Comparison of ENCODE assay signal across 8 cellular contexts in the genomic region with DNA sequence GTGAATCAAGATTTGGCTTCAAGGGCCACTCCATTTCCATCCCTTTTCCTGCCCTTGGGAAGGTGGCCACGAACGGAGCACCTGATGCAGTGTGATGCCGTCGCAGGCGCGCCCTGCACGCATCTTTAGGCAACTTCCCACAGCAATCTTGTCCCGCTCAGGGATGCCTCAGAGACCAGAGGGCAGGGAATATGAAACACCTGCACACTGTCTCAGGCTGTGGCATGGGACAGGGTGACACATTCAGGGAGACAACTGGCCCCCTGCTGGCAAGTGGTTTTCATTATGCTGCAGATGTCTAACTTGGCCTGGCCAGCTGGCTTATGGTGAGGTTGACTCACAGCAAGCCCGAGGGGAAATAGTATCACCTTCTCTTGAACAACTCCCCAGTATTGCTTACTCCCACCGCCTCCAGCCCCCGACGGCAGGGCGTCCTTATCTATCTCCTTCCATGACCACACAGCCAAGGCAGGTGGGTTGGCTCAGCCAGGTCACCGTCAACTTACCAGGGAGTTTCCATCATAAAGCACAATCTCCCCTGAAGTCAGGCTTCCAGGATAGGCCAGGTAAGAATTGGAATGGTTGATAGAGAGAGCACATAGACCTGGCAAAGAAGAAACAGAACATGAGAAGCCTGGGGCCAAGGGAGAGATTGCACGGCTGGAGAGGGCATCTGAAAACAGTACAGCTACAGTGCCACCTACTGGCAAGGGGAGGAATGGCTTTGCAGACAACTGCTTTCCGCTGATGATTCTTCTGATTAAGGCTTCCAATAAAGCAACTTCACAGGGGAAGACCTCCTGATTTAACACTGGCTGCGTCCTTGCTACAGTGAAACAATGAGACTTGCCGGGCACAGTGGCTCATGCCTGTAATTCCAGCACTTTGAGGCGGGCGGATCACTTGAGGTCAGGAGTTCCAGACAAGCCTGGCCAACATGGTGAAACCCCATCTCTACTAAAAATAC. TPM values are rescaled to one million over a fixed set of nuclear protein-coding genes. Genes with fewer than 3 reads are reported as not detected.
A peak's percentile ranks its signal among the peaks of the same experiment; 100 is the strongest.
DNase-seq lines count a peak whose midpoint lies in the region; ATAC-seq, FAIRE-seq and TF ChIP-seq lines count a peak whose summit lies in the region.

No MANE protein-coding gene starts in this region.

- peak overlapping the region; percentile 36; the same call in 1 of the 3 replicates for H3K4me2 ChIP-seq in A549
- peak overlapping the region; percentile 78 for H3K4me2 ChIP-seq in KMS-11
- H3K4me2 ChIP-seq in OCI-LY7 (ENCODE audit: low read length) = peak overlapping the region; percentile 61

- H3K27ac ChIP-seq in A549 (no peak overlapping the region), KMS-11 (peak overlapping the region; percentile 71), OCI-LY7 (ENCODE audit: low read depth, low read length, poor library complexity, severe bottlenecking) (peak overlapping the region; percentile 80), esophagus muscularis mucosa (replicated peaks in 1 of 4) (no peak overlapping the region)

- CTCF ChIA-PET in A549 (lab: Yijun Ruan, JAX) (interaction anchor here (0.6 to 9.7 kb wide), 59 partner anchors 8 to 417 kb away, joined by 3 to 115 read pairs (median 5); partner anchors contain the start of genes AMZ2 and WIPI1), OCI-LY7 (lab: Charles Lee; ENCODE audit: unreplicated experiment) (interaction anchor here (0.9 to 1.5 kb wide), 2 partner anchors 28 to 37 kb away, joined by 3 to 4 read pairs; no protein-coding TSS in a partner anchor)

- no peaks in the 10 kb centered on the region for H3K9me3 ChIP-seq in A549
- no peaks in the 10 kb centered on the region for H3K9me3 ChIP-seq in OCI-LY7 (ENCODE audit: low read length)
- H3K9me3 ChIP-seq in esophagus muscularis mucosa = no peaks in the 10 kb centered on the region

- peak overlapping the region; percentile 10; the same call in 1 of the 2 replicates for H3K9ac ChIP-seq in KMS-11

- H4K20me1 ChIP-seq in KMS-11 (ENCODE audit: insufficient read depth) = no peaks in the 10 kb centered on the region
- H4K20me1 ChIP-seq in OCI-LY7 (ENCODE audit: insufficient read depth, low read length) = no peaks in the 10 kb centered on the region

- TF ChIP-seq EP300 in A549 (IDR thresholded peaks at IDR 0.05) (no peak), esophagus muscularis mucosa (IDR thresholded peaks at IDR 0.05) (no peak)

- H3K79me2 ChIP-seq in KMS-11 (ENCODE audit: insufficient read depth, low read depth) (no peaks in the 10 kb centered on the region), OCI-LY7 (ENCODE audit: insufficient read depth, low read depth, low read length) (no peaks in the 10 kb centered on the region)

- peak overlapping the region; percentile 23 for H2AFZ ChIP-seq in KMS-11 (ENCODE audit: low read depth)
- H2AFZ ChIP-seq in OCI-LY7 (ENCODE audit: low read length) = peak overlapping the region; percentile 77

- DNase-seq in A549 (ENCODE audit: low read depth in 1 of 2, low spot score in 1 of 2) = peak; percentile 78 to 82
- peak; percentile 93 for DNase-seq in OCI-LY7 (ENCODE audit: low spot score)
- DNase-seq in activated T-cell treated with anti-CD3 and anti-CD28 coated beads for 1 hour (ENCODE audit: low read depth) = peak; percentile 75
- DNase-seq in esophagus muscularis mucosa (ENCODE audit: extremely low spot score) = peak; percentile 94
- peak; percentile 78 for DNase-seq in natural killer cell
- DNase-seq in stimulated activated naive CD8-positive, alpha-beta T cell treated with anti-CD3 and anti-CD28 coated beads, Interleukin-15, Interleukin-2, amounts not matched to agents 100 U/mL and 50 U/mL, for 24 hours = peak; percentile 86

- peaks cover 10% of the 10 kb centered on the region for H3K36me3 Mint-ChIP-seq in natural killer cell

- ATAC-seq in A549 = peak; percentile 82 to 91
- peak; percentile 47 for ATAC-seq in GM18867 (IDR thresholded peaks at IDR 0.05; ENCODE audit: unreplicated experiment)
- ATAC-seq in natural killer cell = peak; percentile 80 to 90 (median 81)
- ATAC-seq in stimulated activated naive CD8-positive, alpha-beta T cell treated with anti-CD3 and anti-CD28 coated beads, Interleukin-15, Interleukin-2, amounts not matched to agents 100 U/mL and 50 U/mL, for 24 hours = peak; percentile 86

- no peak for FAIRE-seq in A549 (lab: Jason Lieb, UNC)

- TF ChIP-seq RAD21 in A549 (conservative IDR thresholded peaks at IDR 0.05 in 1 of 2, IDR thresholded peaks at IDR 0.05 in 1 of 2) = peak; percentile 85 to 95

- WGBS in A549 (ENCODE audit: missing lambda C conversion rate) = 52% methylated on average over 20 of the region's 20 CpGs
- 67% methylated on average over 20 of the region's 20 CpGs for WGBS in esophagus muscularis mucosa

- H3K9me2 ChIP-seq in OCI-LY7 (ENCODE audit: insufficient read depth, low read length) = no peaks in the 10 kb centered on the region

- peak overlapping the region; percentile 87 for H3K4me3 Mint-ChIP-seq in natural killer cell

- intact Hi-C loops in OCI-LY7 (cut with micrococcal nuclease; ENCODE audit: unreplicated experiment) (loop anchor here (1.0 to 5.0 kb wide), 7 partner anchors 27 to 264 kb away; no protein-coding TSS in a partner anchor), esophagus muscularis mucosa (cut with DNase I) (loop anchor here (10.0 kb wide), 1 partner anchor 171 kb away; no protein-coding TSS in a partner anchor), natural killer cell (cut with micrococcal nuclease) (loop anchor here (1.0 to 10.0 kb wide), 6 partner anchors 27 to 264 kb away; partner anchors contain the start of genes ARSG and SLC16A6)

- 0 out of 3 replicates have a peak, but pooled peaks cover 3% of the 10 kb centered on the region for H3K4me1 ChIP-seq in A549
- H3K4me1 ChIP-seq in KMS-11 (ENCODE audit: low read depth, poor library complexity, severe bottlenecking) = peaks cover 40% of the 10 kb centered on the region
- peaks cover 64% of the 10 kb centered on the region for H3K4me1 ChIP-seq in OCI-LY7 (ENCODE audit: insufficient read depth, low read length, poor library complexity, severe bottlenecking)
- peaks cover 30 to 36% (median 34%) of the 10 kb centered on the region in 4 donors for H3K4me1 ChIP-seq in esophagus muscularis mucosa

- TF ChIP-seq CTCF in A549 (IDR thresholded peaks at IDR 0.05) = peak; percentile 91
- TF ChIP-seq CTCF in KMS-11 (conservative IDR thresholded peaks at IDR 0.05; ENCODE audit: low read depth, low read length) = peak; percentile 96
- peak; percentile 95 for TF ChIP-seq CTCF in OCI-LY7 (conservative IDR thresholded peaks at IDR 0.05; ENCODE audit: low read length)
- TF ChIP-seq CTCF in esophagus muscularis mucosa (IDR thresholded peaks at IDR 0.05) = peak; percentile 85 to 95 (median 87)
- TF ChIP-seq CTCF in natural killer cell (IDR thresholded peaks at IDR 0.05) = peak; percentile 83

- no peaks in the 10 kb centered on the region for H3K36me3 ChIP-seq in KMS-11 (ENCODE audit: insufficient read depth)
- peaks cover 20% of the 10 kb centered on the region; the same call in 1 of the 2 replicates for H3K36me3 ChIP-seq in OCI-LY7 (ENCODE audit: insufficient read depth, low read length)
- H3K36me3 ChIP-seq in esophagus muscularis mucosa = peaks cover 32 to 78% (median 55%) of the 10 kb centered on the region in 4 donors

- no peaks in the 10 kb centered on the region for H3K27me3 Mint-ChIP-seq in natural killer cell (ENCODE audit: low read depth in 2 of 2)

- H3K4me1 Mint-ChIP-seq in natural killer cell = peaks cover 42 to 56% of the 10 kb centered on the region in 2 donors

- POLR2A ChIA-PET in A549 (lab: Yijun Ruan, JAX) (interaction anchor here (1.0 kb wide), 1 partner anchor 22 kb away, joined by 3 read pairs; the partner anchor contains the start of gene WIPI1), OCI-LY7 (lab: Charles Lee) (interaction anchor here (0.6 to 8.8 kb wide), 7 partner anchors 10 to 256 kb away, joined by 3 to 138 read pairs (median 5); partner anchors contain the start of gene WIPI1)

- peak overlapping the region; percentile 96 for H3K27ac Mint-ChIP-seq in natural killer cell

- no TSS peak for BruUV-seq in OCI-LY7 (replicated peaks; lab: Mats Ljungman, UMichigan)

- TF ChIP-seq POLR2A in A549 (IDR thresholded peaks at IDR 0.05; ENCODE audit: low read length) = no peak
- no peak for TF ChIP-seq POLR2A in esophagus muscularis mucosa (IDR thresholded peaks at IDR 0.05; ENCODE audit: low read depth)

- H3K4me3 ChIP-seq in A549 (no peak overlapping the region), KMS-11 (IDR thresholded peaks at IDR 0.05; ENCODE audit: insufficient read depth, low read depth, low read length) (no peak overlapping the region), OCI-LY7 (ENCODE audit: low read depth, low read length, poor library complexity, severe bottlenecking) (peak overlapping the region; percentile 15), esophagus muscularis mucosa (no peak overlapping the region)

- H3K9me3 Mint-ChIP-seq in natural killer cell = no peaks in the 10 kb centered on the region

- H3K27me3 ChIP-seq in KMS-11 (ENCODE audit: insufficient read depth, low read depth) (no peaks in the 10 kb centered on the region), esophagus muscularis mucosa (no peaks in the 10 kb centered on the region)

TF ChIP-seq in A549, 52 proteins besides CTCF, POLR2A, EP300 and RAD21:
- peak; percentile 77 for TF ChIP-seq SMC3 (IDR thresholded peaks at IDR 0.05)
- no peak for TF ChIP-seq NFE2L2 (conservative IDR thresholded peaks at IDR 0.05; ENCODE audit: low read length)
- no peak for TF ChIP-seq TFCP2L1 (CRISPR knock-in tag; IDR thresholded peaks at IDR 0.05)

RNA-seq across cellular contexts. Expression of gene WIPI1, which starts 21.1 kb away (rescaled TPM):
- polyA plus RNA-seq in A549 (2011; rRNA removed) (19.7 and 26.1 TPM in 2 replicates), A549 (2017; fragmentation: RNase III; extraction: RNeasy Plus Mini Kit Qiagen cat#74134 plus additional on column Dnase treatment) (6.9 to 11.6 TPM (median 9.5 TPM) in 3 replicates)
- polyA plus RNA-seq in A549 (2012; cell fraction: cytosol; rRNA removed) = 5.2 and 6.7 TPM in 2 replicates
- 3.3 and 3.4 TPM in 2 replicates for polyA plus RNA-seq in A549 (2012; cell fraction: nucleus; rRNA removed)
- polyA minus RNA-seq in A549 (2011; rRNA and poly(A)+ RNA removed) = 16.2 and 25.9 TPM in 2 replicates
- 31.7 and 34.4 TPM in 2 replicates for total RNA-seq in OCI-LY7 (2014; rRNA removed; shearing (Covaris generic))
- total RNA-seq in OCI-LY7 (2022) (43.5 and 59.2 TPM in 2 replicates), esophagus muscularis mucosa (10 to 100 TPM; 27.0 to 59.4 (median 43.5) TPM), natural killer cell (10 to 100 TPM; 29.0 to 41.4 (median 32.0) TPM)

Comparison
In these comparisons a context has a peak if more than half of its experiments do, and no peak if none do; other contexts are left out.
1. H3K27ac ChIP-seq: peak in KMS-11 (single experiment) and OCI-LY7 (single experiment); none in A549 (0 of 2) and esophagus muscularis mucosa (0 of 4).
2. Peak in every context shown above with its lines, with median percentiles within 50 percentile points of each other: ATAC-seq, DNase-seq, H3K4me2 ChIP-seq and CTCF ChIP-seq.